8 cellular contexts compared by ENCODE assay signal in genomic region chr14:21940887-21941855, GRCh38.
DNase-seq lines count a peak whose midpoint lies in the region; ATAC-seq and TF ChIP-seq lines count a peak whose summit lies in the region.

No MANE protein-coding gene starts in this region.

- H3K27ac ChIP-seq in hepatocyte (no peak overlapping the region), vagina (no peak overlapping the region)

- H3K36me3 ChIP-seq in hepatocyte (replicated peaks; ENCODE audit: insufficient read depth, low read depth) = no peaks in the 10 kb centered on the region
- no peaks in the 10 kb centered on the region for H3K36me3 ChIP-seq in vagina

- no peaks in the 10 kb centered on the region for H3K9me3 ChIP-seq in hepatocyte (ENCODE audit: low read depth)
- H3K9me3 ChIP-seq in vagina = no peaks in the 10 kb centered on the region

- H3K4me3 ChIP-seq in hepatocyte = no peak overlapping the region
- no peak overlapping the region for H3K4me3 ChIP-seq in vagina

- ATAC-seq in HG02970 (IDR thresholded peaks at IDR 0.05; ENCODE audit: low FRiP score, unreplicated experiment) = no peak

- H3K9me2 ChIP-seq in hepatocyte (replicated peaks; ENCODE audit: insufficient read depth) = no peaks in the 10 kb centered on the region

- intact Hi-C loops in vagina (cut with DNase I) = no loop called here

- no peak overlapping the region for H2AFZ ChIP-seq in hepatocyte

- H3K79me2 ChIP-seq in hepatocyte = no peaks in the 10 kb centered on the region

- H3K27me3 ChIP-seq in hepatocyte (peaks cover 4% of the 10 kb centered on the region), vagina (no peaks in the 10 kb centered on the region)

- H3K4me1 ChIP-seq in hepatocyte (ENCODE audit: insufficient read depth) (no peaks in the 10 kb centered on the region), vagina (no peaks in the 10 kb centered on the region)

- no peak overlapping the region for H3K4me2 ChIP-seq in hepatocyte

- H4K20me1 ChIP-seq in hepatocyte (ENCODE audit: insufficient read depth, poor library complexity, severe bottlenecking) = no peaks in the 10 kb centered on the region

- DNase-seq in EL = peak; percentile 4
- DNase-seq in LHCN-M2 (ENCODE audit: low read depth) = peak; percentile 1
- DNase-seq in activated T-cell treated with anti-CD3 and anti-CD28 coated beads for 4 hours = peak; percentile 12
- peak; percentile 44 for DNase-seq in hepatocyte (ENCODE audit: low spot score)
- no peak for DNase-seq in NCI-H774 (lab: John Stamatoyannopoulos, UW)
- DNase-seq in epidermal melanocyte (ENCODE audit: insufficient read length, low spot score) = no peak
- no peak for DNase-seq in vagina (ENCODE audit: extremely low spot score in 2 of 2)

- WGBS in hepatocyte (ENCODE audit: low lambda C conversion rate, missing lambda C conversion rate) = 71% methylated on average over 7 of the region's 7 CpGs

- TF ChIP-seq CTCF in hepatocyte (IDR thresholded peaks at IDR 0.05; ENCODE audit: poor library complexity) (peak; percentile 33), vagina (IDR thresholded peaks at IDR 0.05) (no peak)

- TF ChIP-seq POLR2A in vagina (IDR thresholded peaks at IDR 0.05) = no peak

Comparison
In these comparisons a context has a peak if more than half of its experiments do, and no peak if none do; other contexts are left out.
1. DNase-seq: peak in EL (single experiment), LHCN-M2 (single experiment), activated T-cell treated with anti-CD3 and anti-CD28 coated beads for 4 hours (single experiment) and hepatocyte (single experiment); none in NCI-H774 (single experiment), epidermal melanocyte (single experiment) and vagina (0 of 2).